10 cellular contexts compared by ENCODE assay signal in genomic region chr7:2824678-2825461, GRCh38. TPM values are rescaled to one million over a fixed set of nuclear protein-coding genes. Genes with fewer than 3 reads are reported as not detected.
DNase-seq lines count a peak whose midpoint lies in the region; ATAC-seq, FAIRE-seq and TF ChIP-seq lines count a peak whose summit lies in the region.
"Had no signal": no experiment of that assay in that cellular context is flagged by ENCODE, and none has a peak within 500 bp of the region (broad histone marks: within the 10 kb centered on the region; RNA-seq: fewer than 3 reads in every experiment).

No MANE protein-coding gene starts in this region.

- H3K27ac Mint-ChIP-seq in HFFc6, result peak overlapping the region; percentile 77
- H3K27ac Mint-ChIP-seq: T-helper 1 cell treated with Interleukin-12 subunit alpha and Interleukin-12 subunit beta and Interleukin-4 antibody, amounts not matched to agents 30 μg/mL and 1 μg/mL, for 36 hours had no signal

- no peaks in the 10 kb centered on the region for H3K9me3 Mint-ChIP-seq in HFFc6
- H3K9me3 Mint-ChIP-seq: T-helper 1 cell treated with Interleukin-12 subunit alpha and Interleukin-12 subunit beta and Interleukin-4 antibody, amounts not matched to agents 30 μg/mL and 1 μg/mL, for 36 hours had no signal

- no peak for TF ChIP-seq POLR2A in GM12892 (IDR thresholded peaks at IDR 0.05; ENCODE audit: low read depth, low read length)

- no peak for ATAC-seq in Panc1

- TF ChIP-seq CTCF in HFFc6 (IDR thresholded peaks at IDR 0.05), result no peak
- no peak for TF ChIP-seq CTCF in Panc1 (IDR thresholded peaks at IDR 0.05)
- no peak for TF ChIP-seq CTCF in D721Med (IDR thresholded peaks at IDR 0.05; ENCODE audit: insufficient read depth, missing control alignments)

- peaks cover 28% of the 10 kb centered on the region for H3K36me3 Mint-ChIP-seq in HFFc6 (ENCODE audit: low read depth)

- DNase-seq in GM12892 (ENCODE audit: insufficient read length) (no peak), HFFc6 (no peak), Panc1 (ENCODE audit: low read depth, low spot score) (no peak), mesenteric fat pad (ENCODE audit: low spot score) (peak; percentile 33), SJCRH30 (no peak), Kasumi-1 (lab: John Stamatoyannopoulos, UW) (no peak), D721Med (ENCODE audit: insufficient read length, low spot score) (no peak)
- DNase-seq in activated CD8-positive, alpha-beta memory T cell treated with anti-CD3 and anti-CD28 coated beads, Interleukin-2, amount 50 U/mL, for 48 hours, result no peak
- DNase-seq: amniotic stem cell had no signal

- H3K27ac ChIP-seq in Panc1 (ENCODE audit: low read length) (peak overlapping the region; percentile 36), SJCRH30 (no peak overlapping the region)

- H3K9me3 ChIP-seq in Panc1 (ENCODE audit: control insufficient read depth, insufficient read depth, low read depth, low read length) (no peaks in the 10 kb centered on the region), SJCRH30 (replicated peaks) (no peaks in the 10 kb centered on the region)

- FAIRE-seq in GM12892 (lab: Jason Lieb, UNC) (peak; percentile 81), D721Med (lab: Jason Lieb, UNC) (no peak)

- H3K27me3 Mint-ChIP-seq in HFFc6 (ENCODE audit: insufficient read depth), result no peaks in the 10 kb centered on the region

- H3K36me3 ChIP-seq in Panc1 (ENCODE audit: control insufficient read depth, insufficient read depth, low read length) (no peaks in the 10 kb centered on the region), SJCRH30 (no peaks in the 10 kb centered on the region)

- H3K27me3 ChIP-seq in Panc1 (ENCODE audit: control insufficient read depth, insufficient read depth, low read length), result no peaks in the 10 kb centered on the region
- no peaks in the 10 kb centered on the region for H3K27me3 ChIP-seq in SJCRH30

- CTCF ChIA-PET in Panc1 (lab: Charles Lee), result interaction anchor here (0.6 kb wide), 1 partner anchor 30 kb away, joined by 4 read pairs; no protein-coding TSS in a partner anchor

- POLR2A ChIA-PET in Panc1 (lab: Charles Lee), result no interaction called here

- H3K4me1 ChIP-seq in Panc1 (ENCODE audit: control insufficient read depth, insufficient read depth, low read length) (peaks cover 63% of the 10 kb centered on the region), SJCRH30 (peaks cover 9% of the 10 kb centered on the region)

- peaks cover 87% of the 10 kb centered on the region for H3K4me1 Mint-ChIP-seq in HFFc6 (ENCODE audit: low read depth)

- in situ Hi-C loops in Panc1 (cut with HindIII; ENCODE audit: low pct_unique_long_range_greater_than_20kb, low sequenced_read_pairs), result no loop called here

- BruUV-seq in Panc1 (replicated peaks; lab: Mats Ljungman, UMichigan), result no TSS peak

- no peak overlapping the region for H3K4me3 ChIP-seq in Panc1 (ENCODE audit: low read depth in 2 of 2, low read length in 2 of 2)
- no peak overlapping the region for H3K4me3 ChIP-seq in SJCRH30

- intact Hi-C loops in Panc1 (cut with micrococcal nuclease; ENCODE audit: unreplicated experiment), result no loop called here

- H3K4me3 Mint-ChIP-seq in HFFc6, result no peak overlapping the region
- H3K4me3 Mint-ChIP-seq: T-helper 1 cell treated with Interleukin-12 subunit alpha and Interleukin-12 subunit beta and Interleukin-4 antibody, amounts not matched to agents 30 μg/mL and 1 μg/mL, for 36 hours had no signal

RNA-seq across cellular contexts. Expression of gene GNA12, which starts 19.2 kb away (rescaled TPM):
- polyA plus RNA-seq in GM12892 (2012; ENCODE audit: missing spikeins), result 14.9 TPM
- total RNA-seq in HFFc6 (2021; fragmentation: NEBNext Ultra II Directional; extraction: Animal tissue kit (Norgen Biotek cat#: 25700)), result 10 to 100 TPM; 52.9 to 61.9 (median 57.6) TPM
- total RNA-seq in Panc1 (2021; ENCODE audit: unreplicated experiment), result 139 TPM
- polyA plus RNA-seq in Panc1 (2012; ENCODE audit: insufficient read length), result 170 TPM
- total RNA-seq in mesenteric fat pad, result 70.1 TPM
- 18.1 and 19.3 TPM in 2 replicates for total RNA-seq in SJCRH30 (2014; rRNA removed; shearing (Covaris generic))
